ENCODE assay signal across 1 cellular context in genomic region chr3:48847586-48848423, GRCh38.
A peak's percentile ranks its signal among the peaks of the same experiment; 100 is the strongest.
TF ChIP-seq lines count a peak whose summit lies in the region.

PRKAR2A (minus strand) TSS chr3:48847874; CDS start chr3:48847596, 278 bp downstream.

TF ChIP-seq in IMR-90, 13 proteins besides CTCF, POLR2A, EP300 and RAD21 (continued from another document):
- TF ChIP-seq CHD1 (IDR thresholded peaks at IDR 0.05; ENCODE audit: low read depth, low read length) (no peak), CEBPB (IDR thresholded peaks at IDR 0.05; ENCODE audit: low read depth, low read length) (no peak), MAFK (IDR thresholded peaks at IDR 0.05; ENCODE audit: low read depth, low read length) (no peak), NFE2L2 (IDR thresholded peaks at IDR 0.05; ENCODE audit: low read depth, low read length) (no peak), RFX5 (IDR thresholded peaks at IDR 0.05; ENCODE audit: low read depth, low read length) (no peak), MAZ (IDR thresholded peaks at IDR 0.05; ENCODE audit: borderline replicate concordance, low read depth, low read length) (peak; percentile 59; the same call in 1 of the 2 replicates), MXI1 (IDR thresholded peaks at IDR 0.05; ENCODE audit: borderline replicate concordance, low read depth, low read length) (peak; percentile 72; the same call in 1 of the 2 replicates)
